In genomic region chr18:37282386-37283037, GRCh38 we compare ENCODE assay signal across 11 cellular contexts.
A peak's percentile ranks its signal among the peaks of the same experiment; 100 is the strongest.
DNase-seq lines count a peak whose midpoint lies in the region; ATAC-seq and TF ChIP-seq lines count a peak whose summit lies in the region.
"Had no signal": no experiment of that assay in that cellular context is flagged by ENCODE, and none has a peak within 500 bp of the region (broad histone marks: within the 10 kb centered on the region; RNA-seq: fewer than 3 reads in every experiment).

No MANE protein-coding gene starts in this region.

- no peak overlapping the region for H3K4me3 Mint-ChIP-seq in immature natural killer cell

- ATAC-seq in GM18909 (IDR thresholded peaks at IDR 0.05; ENCODE audit: poor library complexity, unreplicated experiment) (no peak), GM19463 (IDR thresholded peaks at IDR 0.05; ENCODE audit: unreplicated experiment) (no peak)

- no peaks in the 10 kb centered on the region for H3K9me2 ChIP-seq in SU-DHL-6 (replicated peaks; ENCODE audit: insufficient read depth, low read length)

- H3K27me3 ChIP-seq in H7 (ENCODE audit: control insufficient read depth, insufficient read depth, low read length), result no peaks in the 10 kb centered on the region; the same call in 1 of the 2 replicates
- H3K27me3 ChIP-seq in SU-DHL-6 (ENCODE audit: low read length), result no peaks in the 10 kb centered on the region

- H3K4me2 ChIP-seq in SU-DHL-6 (ENCODE audit: low read depth, low read length, poor library complexity, severe bottlenecking), result no peak overlapping the region

- no peaks in the 10 kb centered on the region for H3K79me2 ChIP-seq in SU-DHL-6 (ENCODE audit: insufficient read depth, low read length)

- no peaks in the 10 kb centered on the region for H4K20me1 ChIP-seq in SU-DHL-6 (ENCODE audit: low read depth, low read length)

- H3K27ac ChIP-seq in SU-DHL-6 (ENCODE audit: low read depth, low read length), result no peak overlapping the region

- H3K4me3 ChIP-seq in AG10803 (ENCODE audit: low read length) (no peak overlapping the region), H7 (ENCODE audit: insufficient read depth, low read depth, low read length) (no peak overlapping the region), SU-DHL-6 (ENCODE audit: insufficient read depth, low read length, poor library complexity, severe bottlenecking) (no peak overlapping the region)

- H3K27me3 Mint-ChIP-seq in immature natural killer cell (ENCODE audit: low read depth in 3 of 3), result peaks cover 3 to 7% (median 4%) of the 10 kb centered on the region in 3 donors

- no peaks in the 10 kb centered on the region for H3F3A ChIP-seq in SU-DHL-6 (ENCODE audit: insufficient read depth)

- TF ChIP-seq CTCF in AG10803 (conservative IDR thresholded peaks at IDR 0.05; ENCODE audit: low read length) (peak; percentile 36), SU-DHL-6 (IDR thresholded peaks at IDR 0.05; ENCODE audit: insufficient read depth, low read length, poor library complexity, severe bottlenecking) (peak; percentile 36)

- DNase-seq in AG10803 (ENCODE audit: low read depth) (no peak), H7 (peak; percentile 85), iPS-NIHi11 (ENCODE audit: low spot score) (peak; percentile 72), immature natural killer cell (no peak)
- no peak for DNase-seq in activated CD4-positive, alpha-beta T cell treated with anti-CD3 and anti-CD28 coated beads, Interleukin-2, amount 50 U/mL, for 1 hour
- DNase-seq: retina; stimulated activated CD8-positive, alpha-beta memory T cell treated with anti-CD3 and anti-CD28 coated beads, Interleukin-4, amount 100 ng/mL, for 48 hours had no signal

- no peaks in the 10 kb centered on the region for H3K4me1 Mint-ChIP-seq in immature natural killer cell

- no peak overlapping the region for H3K9ac ChIP-seq in SU-DHL-6 (ENCODE audit: low read length)

- H3K27ac Mint-ChIP-seq in immature natural killer cell, result no peak overlapping the region
- H3K27ac Mint-ChIP-seq: activated T-helper 2 cell treated with anti-CD3 and anti-CD28 coated beads, Interferon-gamma antibody, Interleukin-2, Interleukin-4, amounts not matched to agents 10 μg/mL and 5 μg/mL and 100 μg/mL, durations not matched to agents 14 hours and 24 hours and 36 hours had no signal

- H3K9me3 ChIP-seq in SU-DHL-6 (ENCODE audit: insufficient read depth, low read length), result no peaks in the 10 kb centered on the region

- H3K36me3 Mint-ChIP-seq in immature natural killer cell, result no peaks in the 10 kb centered on the region

- H3K36me3 ChIP-seq in H7 (replicated peaks; ENCODE audit: control insufficient read depth, insufficient read depth, low read length), result no peaks in the 10 kb centered on the region
- H3K36me3 ChIP-seq in SU-DHL-6 (ENCODE audit: low read length), result no peaks in the 10 kb centered on the region

- no peak overlapping the region for H2AFZ ChIP-seq in SU-DHL-6 (ENCODE audit: low read depth, low read length, severe bottlenecking)

- peaks cover 0 to 2% (median 0%) of the 10 kb centered on the region in 6 donors for H3K9me3 Mint-ChIP-seq in immature natural killer cell

Comparison
In these comparisons a context has a peak if more than half of its experiments do, and no peak if none do; other contexts are left out.
1. DNase-seq: peak in H7 (single experiment) and iPS-NIHi11 (single experiment); none in AG10803 (single experiment), activated CD4-positive, alpha-beta T cell treated with anti-CD3 and anti-CD28 coated beads, Interleukin-2, amount 50 U/mL, for 1 hour (single experiment) and immature natural killer cell (0 of 3).